Comparison of ENCODE assay signal across 1 cellular context in genomic region chr20:58891686-58892125, GRCh38.
TF ChIP-seq lines count a peak whose summit lies in the region.

No MANE protein-coding gene starts in this region.

TF ChIP-seq in HepG2, 621 proteins besides CTCF, POLR2A, EP300 and RAD21:
- TF ChIP-seq MAX (IDR thresholded peaks at IDR 0.05) (0 out of 2 replicates have a peak, but pooled peaks have one; percentile 8), ZNF530 (CRISPR knock-in tag; IDR thresholded peaks at IDR 0.05; ENCODE audit: low read depth) (0 out of 2 replicates have a peak, but pooled peaks have one; percentile 54), AGO2 (optimal IDR thresholded peaks at IDR 0.05; ENCODE audit: low read depth, low read length) (peak; percentile 31), PHF8 (CRISPR knock-in tag; IDR thresholded peaks at IDR 0.05) (peak; percentile 28), SRY (CRISPR knock-in tag; IDR thresholded peaks at IDR 0.05) (no peak), RBFOX2 (IDR thresholded peaks at IDR 0.05; ENCODE audit: low read depth, low read length) (peak; percentile 8; the same call in 1 of the 2 replicates)
